ENCODE assay signal across 25 cellular contexts in genomic region chr7:74020396-74020795, GRCh38. TPM values are rescaled to one million over a fixed set of nuclear protein-coding genes. Genes with fewer than 3 reads are reported as not detected.
"Had no signal": no experiment of that assay in that cellular context is flagged by ENCODE, and none has a peak within 500 bp of the region (broad histone marks: within the 10 kb centered on the region; RNA-seq: fewer than 3 reads in every experiment).

No MANE protein-coding gene starts in this region.

- DNase-seq: activated CD4-positive, alpha-beta T cell treated with anti-CD3 and anti-CD28 coated beads for 1 hour; activated CD4-positive, alpha-beta T cell treated with anti-CD3 and anti-CD28 coated beads, Interleukin-2, amount 50 U/mL, for 1 hour; activated CD8-positive, alpha-beta T cell treated with anti-CD3 and anti-CD28 coated beads, Interleukin-2, amount 10 ng/mL, durations not matched to agents 7 days and 5 days; colonic mucosa; esophagus squamous epithelium; heart right ventricle; islet precursor cell; left cardiac atrium; pancreas; psoas muscle; spleen; stimulated activated CD4-positive, alpha-beta T cell treated with anti-CD3 and anti-CD28 coated beads, Interleukin-4, amount 100 ng/mL, for 24 hours; stimulated activated naive CD8-positive, alpha-beta T cell treated with anti-CD3 and anti-CD28 coated beads, Interleukin-15, Interleukin-2, amounts not matched to agents 100 U/mL and 50 U/mL, for 24 hours; thyroid gland; WERI-Rb-1 had no signal

- H3K4me1 Mint-ChIP-seq: memory B cell had no signal

- H3K27ac Mint-ChIP-seq: activated CD8-positive, alpha-beta T cell treated with anti-CD3 and anti-CD28 coated beads, Interleukin-2, amount 10 ng/mL, durations not matched to agents 7 days and 5 days; activated naive CD4-positive, alpha-beta T cell treated with anti-CD3 and anti-CD28 coated beads, Interleukin-2, amount 50 U/mL, for 72 hours; activated T-helper 1 cell treated with anti-CD3 and anti-CD28 coated beads, Interleukin-12 subunit alpha, Interleukin-12 subunit beta, Interleukin-2, Interleukin-4 antibody, amounts not matched to agents 30 ng/mL and 10 ng/mL and 1 ng/mL, durations not matched to agents 14 hours and 24 hours and 36 hours; memory B cell; T-helper 2 cell treated with Interferon-gamma antibody and Interleukin-4, amounts not matched to agents 5 μg/mL and 100 μg/mL, for 36 hours had no signal

- H3K36me3 Mint-ChIP-seq: activated naive CD4-positive, alpha-beta T cell treated with anti-CD3 and anti-CD28 coated beads, Interleukin-2, amount 50 U/mL, for 72 hours; memory B cell had no signal

- H3K4me3 ChIP-seq: breast epithelium, colonic mucosa, esophagus squamous epithelium, heart right ventricle, pancreas, psoas muscle, right atrium auricular region, spleen, thyroid gland had no signal

- H3K27me3 ChIP-seq: breast epithelium, colonic mucosa, pancreas, right atrium auricular region, thyroid gland had no signal

- H3K36me3 ChIP-seq: breast epithelium, colonic mucosa, esophagus squamous epithelium, heart right ventricle, pancreas, right atrium auricular region, spleen, thyroid gland, WERI-Rb-1 had no signal

- ATAC-seq: activated CD8-positive, alpha-beta T cell treated with anti-CD3 and anti-CD28 coated beads, Interleukin-2, amount 10 ng/mL, durations not matched to agents 7 days and 5 days; activated naive CD4-positive, alpha-beta T cell treated with anti-CD3 and anti-CD28 coated beads, Interleukin-2, amount 50 U/mL, for 72 hours; heart right ventricle; left cardiac atrium; pancreas; psoas muscle; stimulated activated naive CD8-positive, alpha-beta T cell treated with anti-CD3 and anti-CD28 coated beads, Interleukin-15, Interleukin-2, amounts not matched to agents 100 U/mL and 50 U/mL, for 24 hours had no signal

- H3K4me3 Mint-ChIP-seq: activated CD8-positive, alpha-beta T cell treated with anti-CD3 and anti-CD28 coated beads, Interleukin-2, amount 10 ng/mL, durations not matched to agents 7 days and 5 days; activated T-helper 1 cell treated with anti-CD3 and anti-CD28 coated beads, Interleukin-12 subunit alpha, Interleukin-12 subunit beta, Interleukin-2, Interleukin-4 antibody, amounts not matched to agents 30 ng/mL and 10 ng/mL and 1 ng/mL, durations not matched to agents 14 hours and 24 hours and 36 hours; memory B cell; T-helper 2 cell treated with Interferon-gamma antibody and Interleukin-4, amounts not matched to agents 5 μg/mL and 100 μg/mL, for 36 hours had no signal

- FAIRE-seq: astrocyte, pancreas, urothelium cell line had no signal

- H3K9me3 Mint-ChIP-seq: activated naive CD4-positive, alpha-beta T cell treated with anti-CD3 and anti-CD28 coated beads, Interleukin-2, amount 50 U/mL, for 72 hours; activated T-helper 1 cell treated with anti-CD3 and anti-CD28 coated beads, Interleukin-12 subunit alpha, Interleukin-12 subunit beta, Interleukin-2, Interleukin-4 antibody, amounts not matched to agents 30 ng/mL and 10 ng/mL and 1 ng/mL, durations not matched to agents 14 hours and 24 hours and 36 hours; memory B cell; nephron; T-helper 2 cell treated with Interferon-gamma antibody and Interleukin-4, amounts not matched to agents 5 μg/mL and 100 μg/mL, for 36 hours had no signal

RNA-seq across cellular contexts. Expression of gene ELN, which starts 7.6 kb away (rescaled TPM):
- total RNA-seq: activated CD8-positive, alpha-beta T cell treated with anti-CD3 and anti-CD28 coated beads, Interleukin-2, amount 10 ng/mL, durations not matched to agents 7 days and 5 days; activated naive CD4-positive, alpha-beta T cell treated with anti-CD3 and anti-CD28 coated beads, Interleukin-2, amount 50 U/mL, for 72 hours; activated T-helper 1 cell treated with anti-CD3 and anti-CD28 coated beads, Interleukin-12 subunit alpha, Interleukin-12 subunit beta, Interleukin-2, Interleukin-4 antibody, amounts not matched to agents 30 ng/mL and 10 ng/mL and 1 ng/mL, durations not matched to agents 14 hours and 24 hours and 36 hours; mononuclear cell had no signal
